1 cellular context compared by ENCODE assay signal in the genomic region with DNA sequence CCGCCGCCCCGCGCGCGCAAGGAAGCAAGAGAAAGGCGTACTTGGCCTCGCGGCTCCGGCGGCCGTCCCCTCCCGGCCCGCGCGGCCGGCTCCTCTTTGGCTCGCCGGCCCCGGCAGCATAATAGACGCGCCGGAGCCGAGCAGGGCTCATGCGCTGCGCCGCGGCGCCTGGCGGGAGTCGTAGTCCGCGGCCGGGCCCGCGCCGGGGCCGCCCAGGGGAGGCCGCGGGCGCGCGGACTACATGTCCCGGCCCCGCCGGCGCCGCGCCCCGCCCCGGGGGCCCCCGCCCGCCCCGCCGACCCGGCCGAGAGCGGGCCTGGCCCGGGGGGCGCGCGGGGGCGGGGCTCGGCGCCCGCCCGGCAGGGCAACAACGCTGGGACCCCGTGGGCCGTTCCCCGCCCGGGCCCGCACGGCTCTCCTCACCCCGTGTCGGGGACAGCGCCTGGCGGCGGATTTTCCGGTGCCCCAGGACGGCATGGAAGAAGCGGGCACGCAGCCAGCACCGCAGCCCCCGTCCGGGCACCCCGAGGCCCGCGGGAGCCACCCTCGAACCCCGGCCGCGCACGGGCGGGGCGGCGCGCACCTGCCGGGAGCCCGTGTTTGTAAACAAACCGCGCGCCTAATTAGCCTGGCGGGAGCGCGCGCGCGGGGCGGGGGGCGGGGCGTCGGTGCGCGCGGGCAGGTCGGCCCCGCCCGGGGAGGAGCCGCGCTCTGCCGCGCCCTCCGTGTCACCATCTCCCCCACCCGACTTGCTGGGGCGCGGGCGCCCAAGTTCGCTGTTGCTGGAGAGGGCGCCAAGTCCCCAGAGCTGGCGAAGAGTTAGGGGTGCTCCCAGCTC.
TF ChIP-seq lines count a peak whose summit lies in the region.

A gene (minus strand): TSS at position 123 of the 838 bp plus-strand sequence. CDS start 14,549 bp downstream, outside the sequence.

TF ChIP-seq in K562, 482 proteins besides CTCF, POLR2A, EP300 and RAD21 (continued from another document):
- TF ChIP-seq BHLHE40 (IDR thresholded peaks at IDR 0.05; ENCODE audit: low read length) (peak; percentile 76), XRCC3 (IDR thresholded peaks at IDR 0.05) (no peak), TBP (optimal IDR thresholded peaks at IDR 0.05; ENCODE audit: low read depth, low read length) (peak; percentile 52), SMAD4 (CRISPR knock-in tag; conservative IDR thresholded peaks at IDR 0.05) (0 out of 2 replicates have a peak, but pooled peaks have one; percentile 53), ETV6 (IDR thresholded peaks at IDR 0.05; ENCODE audit: borderline replicate concordance in 1 of 2, low read depth in 2 of 2, low read length in 1 of 2) (no peak), ETV6 (CRISPR knock-in tag; IDR thresholded peaks at IDR 0.05; ENCODE audit: borderline replicate concordance) (no peak), KLF1 (tag; IDR thresholded peaks at IDR 0.05) (peak; percentile 33; the same call in 1 of the 2 replicates), PCBP1 (IDR thresholded peaks at IDR 0.05; ENCODE audit: low read depth, low read length, poor library complexity, severe bottlenecking) (no peak), GABPA (tag; conservative IDR thresholded peaks at IDR 0.05; ENCODE audit: low read depth) (0 out of 2 replicates have a peak, but pooled peaks have one; percentile 35), ZNF121 (CRISPR knock-in tag; conservative IDR thresholded peaks at IDR 0.05) (no peak), NR4A1 (CRISPR knock-in tag; IDR thresholded peaks at IDR 0.05) (no peak), NR4A1 (tag; IDR thresholded peaks at IDR 0.05) (peak; percentile 57; the same call in 1 of the 2 replicates), NR1H2 (CRISPR knock-in tag; IDR thresholded peaks at IDR 0.05) (no peak), CTBP1 (IDR thresholded peaks at IDR 0.05; ENCODE audit: borderline replicate concordance) (peak; percentile 97), MAFF (IDR thresholded peaks at IDR 0.05; ENCODE audit: low read length) (no peak), CREM (IDR thresholded peaks at IDR 0.05; ENCODE audit: low read depth) (peak; percentile 81), NCOA1 (IDR thresholded peaks at IDR 0.05; ENCODE audit: low read depth) (no peak)
- TF ChIP-seq, protein P1, sequence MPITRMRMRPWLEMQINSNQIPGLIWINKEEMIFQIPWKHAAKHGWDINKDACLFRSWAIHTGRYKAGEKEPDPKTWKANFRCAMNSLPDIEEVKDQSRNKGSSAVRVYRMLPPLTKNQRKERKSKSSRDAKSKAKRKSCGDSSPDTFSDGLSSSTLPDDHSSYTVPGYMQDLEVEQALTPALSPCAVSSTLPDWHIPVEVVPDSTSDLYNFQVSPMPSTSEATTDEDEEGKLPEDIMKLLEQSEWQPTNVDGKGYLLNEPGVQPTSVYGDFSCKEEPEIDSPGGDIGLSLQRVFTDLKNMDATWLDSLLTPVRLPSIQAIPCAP (CRISPR knock-in tag; IDR thresholded peaks at IDR 0.05; ENCODE audit: borderline replicate concordance) = no peak
- TF ChIP-seq, protein P2, sequence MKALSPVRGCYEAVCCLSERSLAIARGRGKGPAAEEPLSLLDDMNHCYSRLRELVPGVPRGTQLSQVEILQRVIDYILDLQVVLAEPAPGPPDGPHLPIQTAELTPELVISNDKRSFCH (CRISPR knock-in tag; IDR thresholded peaks at IDR 0.05) = no peak
- TF ChIP-seq, protein P2 (tag; IDR thresholded peaks at IDR 0.05) = 0 out of 2 replicates have a peak, but pooled peaks have one; percentile 38
- TF ChIP-seq, protein P3, sequence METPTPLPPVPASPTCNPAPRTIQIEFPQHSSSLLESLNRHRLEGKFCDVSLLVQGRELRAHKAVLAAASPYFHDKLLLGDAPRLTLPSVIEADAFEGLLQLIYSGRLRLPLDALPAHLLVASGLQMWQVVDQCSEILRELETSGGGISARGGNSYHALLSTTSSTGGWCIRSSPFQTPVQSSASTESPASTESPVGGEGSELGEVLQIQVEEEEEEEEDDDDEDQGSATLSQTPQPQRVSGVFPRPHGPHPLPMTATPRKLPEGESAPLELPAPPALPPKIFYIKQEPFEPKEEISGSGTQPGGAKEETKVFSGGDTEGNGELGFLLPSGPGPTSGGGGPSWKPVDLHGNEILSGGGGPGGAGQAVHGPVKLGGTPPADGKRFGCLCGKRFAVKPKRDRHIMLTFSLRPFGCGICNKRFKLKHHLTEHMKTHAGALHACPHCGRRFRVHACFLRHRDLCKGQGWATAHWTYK (CRISPR knock-in tag; IDR thresholded peaks at IDR 0.05) = peak; percentile 46; the same call in 1 of the 2 replicates
- TF ChIP-seq, protein P4, sequence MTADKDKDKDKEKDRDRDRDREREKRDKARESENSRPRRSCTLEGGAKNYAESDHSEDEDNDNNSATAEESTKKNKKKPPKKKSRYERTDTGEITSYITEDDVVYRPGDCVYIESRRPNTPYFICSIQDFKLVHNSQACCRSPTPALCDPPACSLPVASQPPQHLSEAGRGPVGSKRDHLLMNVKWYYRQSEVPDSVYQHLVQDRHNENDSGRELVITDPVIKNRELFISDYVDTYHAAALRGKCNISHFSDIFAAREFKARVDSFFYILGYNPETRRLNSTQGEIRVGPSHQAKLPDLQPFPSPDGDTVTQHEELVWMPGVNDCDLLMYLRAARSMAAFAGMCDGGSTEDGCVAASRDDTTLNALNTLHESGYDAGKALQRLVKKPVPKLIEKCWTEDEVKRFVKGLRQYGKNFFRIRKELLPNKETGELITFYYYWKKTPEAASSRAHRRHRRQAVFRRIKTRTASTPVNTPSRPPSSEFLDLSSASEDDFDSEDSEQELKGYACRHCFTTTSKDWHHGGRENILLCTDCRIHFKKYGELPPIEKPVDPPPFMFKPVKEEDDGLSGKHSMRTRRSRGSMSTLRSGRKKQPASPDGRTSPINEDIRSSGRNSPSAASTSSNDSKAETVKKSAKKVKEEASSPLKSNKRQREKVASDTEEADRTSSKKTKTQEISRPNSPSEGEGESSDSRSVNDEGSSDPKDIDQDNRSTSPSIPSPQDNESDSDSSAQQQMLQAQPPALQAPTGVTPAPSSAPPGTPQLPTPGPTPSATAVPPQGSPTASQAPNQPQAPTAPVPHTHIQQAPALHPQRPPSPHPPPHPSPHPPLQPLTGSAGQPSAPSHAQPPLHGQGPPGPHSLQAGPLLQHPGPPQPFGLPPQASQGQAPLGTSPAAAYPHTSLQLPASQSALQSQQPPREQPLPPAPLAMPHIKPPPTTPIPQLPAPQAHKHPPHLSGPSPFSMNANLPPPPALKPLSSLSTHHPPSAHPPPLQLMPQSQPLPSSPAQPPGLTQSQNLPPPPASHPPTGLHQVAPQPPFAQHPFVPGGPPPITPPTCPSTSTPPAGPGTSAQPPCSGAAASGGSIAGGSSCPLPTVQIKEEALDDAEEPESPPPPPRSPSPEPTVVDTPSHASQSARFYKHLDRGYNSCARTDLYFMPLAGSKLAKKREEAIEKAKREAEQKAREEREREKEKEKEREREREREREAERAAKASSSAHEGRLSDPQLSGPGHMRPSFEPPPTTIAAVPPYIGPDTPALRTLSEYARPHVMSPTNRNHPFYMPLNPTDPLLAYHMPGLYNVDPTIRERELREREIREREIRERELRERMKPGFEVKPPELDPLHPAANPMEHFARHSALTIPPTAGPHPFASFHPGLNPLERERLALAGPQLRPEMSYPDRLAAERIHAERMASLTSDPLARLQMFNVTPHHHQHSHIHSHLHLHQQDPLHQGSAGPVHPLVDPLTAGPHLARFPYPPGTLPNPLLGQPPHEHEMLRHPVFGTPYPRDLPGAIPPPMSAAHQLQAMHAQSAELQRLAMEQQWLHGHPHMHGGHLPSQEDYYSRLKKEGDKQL (CRISPR knock-in tag; IDR thresholded peaks at IDR 0.05; ENCODE audit: borderline replicate concordance) = no peak
- TF ChIP-seq, protein P5, sequence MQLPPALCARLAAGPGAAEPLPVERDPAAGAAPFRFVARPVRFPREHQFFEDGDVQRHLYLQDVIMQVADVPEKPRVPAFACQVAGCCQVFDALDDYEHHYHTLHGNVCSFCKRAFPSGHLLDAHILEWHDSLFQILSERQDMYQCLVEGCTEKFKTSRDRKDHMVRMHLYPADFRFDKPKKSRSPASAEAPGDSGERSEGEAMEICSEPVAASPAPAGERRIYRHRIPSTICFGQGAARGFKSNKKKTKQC (CRISPR knock-in tag; IDR thresholded peaks at IDR 0.05) = peak; percentile 48; the same call in 1 of the 2 replicates
